8 cellular contexts compared by ENCODE assay signal in the genomic region with DNA sequence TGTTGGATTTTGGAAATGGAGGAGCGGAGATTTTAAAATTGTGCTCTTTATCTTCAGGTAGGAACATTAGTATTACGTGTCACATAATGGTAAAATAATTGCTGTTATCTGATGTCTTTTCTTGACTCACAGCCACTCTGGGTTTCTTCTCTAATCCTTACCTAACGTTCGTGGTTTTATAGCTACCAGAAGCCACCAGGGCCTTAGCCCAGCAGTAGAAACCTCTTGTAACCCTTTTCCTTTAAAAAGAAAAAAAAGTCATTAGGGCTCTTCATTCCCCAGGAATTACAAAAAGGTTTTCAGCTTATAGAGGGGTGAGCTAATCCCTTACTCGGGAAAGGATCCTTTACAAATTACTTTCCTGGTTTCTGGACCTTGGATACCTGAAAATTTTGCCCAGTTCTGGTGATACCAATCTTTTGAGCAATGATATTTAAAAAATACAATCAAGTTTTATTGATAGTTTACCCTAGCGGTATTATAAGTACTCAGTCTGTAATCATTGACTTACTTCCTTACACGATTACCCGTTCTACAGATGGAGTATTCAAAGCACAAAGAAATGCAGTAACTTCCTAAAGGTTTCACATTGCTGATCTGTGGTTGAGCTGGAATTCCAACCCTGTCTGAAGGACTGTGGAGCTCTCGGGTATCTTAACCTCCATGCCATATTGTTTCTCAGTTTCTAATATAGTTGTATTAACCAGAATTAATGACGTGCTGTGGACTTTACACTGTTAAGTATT. TPM values are rescaled to one million over a fixed set of nuclear protein-coding genes. Genes with fewer than 3 reads are reported as not detected.
DNase-seq lines count a peak whose midpoint lies in the region; ATAC-seq and TF ChIP-seq lines count a peak whose summit lies in the region.

No MANE protein-coding gene starts in this region.

- no peak overlapping the region for H2BK12ac ChIP-seq in H9 (ENCODE audit: insufficient read length, low read depth, low read length)

- H3K27ac Mint-ChIP-seq in H9: peak overlapping the region; percentile 95 to 99 (median 97); a peak in 3 of 7 replicates
- peak overlapping the region; percentile 97 for H3K27ac Mint-ChIP-seq in activated naive CD8-positive, alpha-beta T cell treated with anti-CD3 and anti-CD28 coated beads, Interleukin-2, amount 10 ng/mL, durations not matched to agents 7 days and 5 days
- H3K27ac Mint-ChIP-seq in immature natural killer cell: peak overlapping the region; percentile 96 to 100 (median 98)
- H3K27ac Mint-ChIP-seq in stimulated activated naive B cell treated with anti-CD40 and anti-IgM and Interleukin-4, amounts not matched to agents 10 μg/mL and 1 μg/mL and 100 μg/mL, for 72 hours: no peak overlapping the region

- no peaks in the 10 kb centered on the region for H3K27me3 ChIP-seq in A673 (replicated peaks; ENCODE audit: insufficient read depth, low read depth, low read length, poor library complexity)
- no peaks in the 10 kb centered on the region for H3K27me3 ChIP-seq in H9 (ENCODE audit: insufficient read depth, low read length)

- H4K91ac ChIP-seq in H9 (ENCODE audit: insufficient read length, low read depth, low read length): no peak overlapping the region

- peaks cover 11% of the 10 kb centered on the region for H3K79me1 ChIP-seq in H9 (ENCODE audit: insufficient read depth, low read depth, low read length, poor library complexity, severe bottlenecking)

- peaks cover 3% of the 10 kb centered on the region; the same call in 1 of the 2 replicates for H3K79me2 ChIP-seq in H9 (ENCODE audit: insufficient read depth, low read length)

- H2BK5ac ChIP-seq in H9 (ENCODE audit: insufficient read length, low read length): no peak overlapping the region

- H3K4ac ChIP-seq in H9 (ENCODE audit: low read depth, low read length): no peak overlapping the region

- H3K23me2 ChIP-seq in H9 (ENCODE audit: insufficient read length, low read depth, low read length, poor library complexity, severe bottlenecking): peaks cover 12% of the 10 kb centered on the region

- H2AFZ ChIP-seq in H9 (ENCODE audit: low read length): no peak overlapping the region

- no peak overlapping the region for H3K18ac ChIP-seq in H9 (ENCODE audit: insufficient read length, low read depth, low read length)

- BruUV-seq in A673 (replicated peaks; lab: Mats Ljungman, UMichigan): TSS peak; percentile 50

- no peak overlapping the region for H3K56ac ChIP-seq in H9 (ENCODE audit: insufficient read length, low read depth, low read length)

- no peak overlapping the region for H3K14ac ChIP-seq in H9 (ENCODE audit: insufficient read depth, low read length)

- no CpG with 5 or more reads among the region's 10 CpGs for WGBS in H9 (ENCODE audit: extremely low coverage, insufficient read length, low lambda C conversion rate)

- no peak overlapping the region for H2BK15ac ChIP-seq in H9 (ENCODE audit: low read depth, low read length)

- peaks cover 19 to 23% of the 10 kb centered on the region in 2 experiments for H3K4me1 Mint-ChIP-seq in H9
- peaks cover 25% of the 10 kb centered on the region for H3K4me1 Mint-ChIP-seq in activated naive CD8-positive, alpha-beta T cell treated with anti-CD3 and anti-CD28 coated beads, Interleukin-2, amount 10 ng/mL, durations not matched to agents 7 days and 5 days
- H3K4me1 Mint-ChIP-seq in immature natural killer cell: peaks cover 37% of the 10 kb centered on the region in 2 donors
- peaks cover 8 to 28% of the 10 kb centered on the region in 2 donors for H3K4me1 Mint-ChIP-seq in stimulated activated naive B cell treated with anti-CD40 and anti-IgM and Interleukin-4, amounts not matched to agents 10 μg/mL and 1 μg/mL and 100 μg/mL, for 72 hours

- intact Hi-C loops in A673 (cut with micrococcal nuclease; ENCODE audit: unreplicated experiment): no loop called here

- H3K36me3 Mint-ChIP-seq in H9 (ENCODE audit: insufficient read depth in 1 of 3, low read depth in 3 of 3): peaks cover 0 to 10% (median 5%) of the 10 kb centered on the region in 3 experiments; a peak in 6 of 7 replicates
- peaks cover 3% of the 10 kb centered on the region for H3K36me3 Mint-ChIP-seq in activated naive CD8-positive, alpha-beta T cell treated with anti-CD3 and anti-CD28 coated beads, Interleukin-2, amount 10 ng/mL, durations not matched to agents 7 days and 5 days
- H3K36me3 Mint-ChIP-seq in immature natural killer cell: peaks cover 0 to 4% (median 4%) of the 10 kb centered on the region in 3 donors
- no peaks in the 10 kb centered on the region for H3K36me3 Mint-ChIP-seq in stimulated activated naive B cell treated with anti-CD40 and anti-IgM and Interleukin-4, amounts not matched to agents 10 μg/mL and 1 μg/mL and 100 μg/mL, for 72 hours

- H3K9me3 ChIP-seq in A673 (ENCODE audit: low read depth, low read length, poor library complexity, severe bottlenecking) (no peaks in the 10 kb centered on the region), H9 (ENCODE audit: control insufficient read depth, low read depth, low read length) (no peaks in the 10 kb centered on the region)

- H4K8ac ChIP-seq in H9 (replicated peaks; ENCODE audit: insufficient read length, low read depth, low read length): no peak overlapping the region

- no peak overlapping the region for H3K23ac ChIP-seq in H9 (ENCODE audit: insufficient read length, low read depth, low read length)

- CTCF ChIA-PET in A673 (lab: Charles Lee): interaction anchor here (1.4 kb wide), 1 partner anchor 62 kb away, joined by 3 read pairs; no protein-coding TSS in a partner anchor

- H3K27me3 Mint-ChIP-seq in H9 (ENCODE audit: low read depth) (no peaks in the 10 kb centered on the region), immature natural killer cell (ENCODE audit: low read depth in 3 of 3) (peaks cover 19 to 32% (median 28%) of the 10 kb centered on the region in 3 donors)
- H3K27me3 Mint-ChIP-seq in activated naive CD8-positive, alpha-beta T cell treated with anti-CD3 and anti-CD28 coated beads, Interleukin-2, amount 10 ng/mL, durations not matched to agents 7 days and 5 days: no peaks in the 10 kb centered on the region
- H3K27me3 Mint-ChIP-seq in stimulated activated naive B cell treated with anti-CD40 and anti-IgM and Interleukin-4, amounts not matched to agents 10 μg/mL and 1 μg/mL and 100 μg/mL, for 72 hours: peaks cover 10 to 15% of the 10 kb centered on the region in 2 donors

- H3K9ac ChIP-seq in H9 (ENCODE audit: extremely low read depth, insufficient read length, low read length): peak overlapping the region; percentile 69

- no peak overlapping the region for H2BK120ac ChIP-seq in H9 (ENCODE audit: low read depth, low read length, poor library complexity, severe bottlenecking)

- H3K4me3 Mint-ChIP-seq in H9: peak overlapping the region; percentile 96 to 99
- peak overlapping the region; percentile 95 for H3K4me3 Mint-ChIP-seq in activated naive CD8-positive, alpha-beta T cell treated with anti-CD3 and anti-CD28 coated beads, Interleukin-2, amount 10 ng/mL, durations not matched to agents 7 days and 5 days
- H3K4me3 Mint-ChIP-seq in immature natural killer cell: peak overlapping the region; percentile 92 to 96 (median 94)
- peak overlapping the region; percentile 94 to 96 for H3K4me3 Mint-ChIP-seq in stimulated activated naive B cell treated with anti-CD40 and anti-IgM and Interleukin-4, amounts not matched to agents 10 μg/mL and 1 μg/mL and 100 μg/mL, for 72 hours

- peaks cover 7% of the 10 kb centered on the region for H3K4me1 ChIP-seq in A673 (ENCODE audit: insufficient read depth, low read length, poor library complexity, severe bottlenecking)
- H3K4me1 ChIP-seq in H9 (ENCODE audit: insufficient read depth, low read length): peaks cover 6% of the 10 kb centered on the region

- POLR2A ChIA-PET in A673 (lab: Charles Lee; ENCODE audit: low non-redundant PET): no interaction called here
- POLR2A ChIA-PET in activated naive CD8-positive, alpha-beta T cell treated with anti-CD3 and anti-CD28 coated beads, Interleukin-2, amount 10 ng/mL, durations not matched to agents 7 days and 5 days (lab: Charles Lee): interaction anchor here (0.6 to 1.7 kb wide), 5 partner anchors 8 to 509 kb away, joined by 3 to 8 read pairs (median 3); a partner anchor contains a TSS

- no peak overlapping the region for H2BK20ac ChIP-seq in H9 (ENCODE audit: low read depth, low read length, poor library complexity, severe bottlenecking)

- peaks cover 3% of the 10 kb centered on the region for H4K20me1 ChIP-seq in H9 (ENCODE audit: control insufficient read depth, insufficient read depth, insufficient read length)

- no peak overlapping the region for H3T11ph ChIP-seq in H9 (ENCODE audit: low read length)

- no peaks in the 10 kb centered on the region for H3K9me3 Mint-ChIP-seq in H9
- H3K9me3 Mint-ChIP-seq in activated naive CD8-positive, alpha-beta T cell treated with anti-CD3 and anti-CD28 coated beads, Interleukin-2, amount 10 ng/mL, durations not matched to agents 7 days and 5 days: no peaks in the 10 kb centered on the region
- no peaks in the 10 kb centered on the region for H3K9me3 Mint-ChIP-seq in immature natural killer cell
- H3K9me3 Mint-ChIP-seq in stimulated activated naive B cell treated with anti-CD40 and anti-IgM and Interleukin-4, amounts not matched to agents 10 μg/mL and 1 μg/mL and 100 μg/mL, for 72 hours: no peaks in the 10 kb centered on the region

- H2AK5ac ChIP-seq in H9 (ENCODE audit: insufficient read length, low read length): no peak overlapping the region

- H3K27ac ChIP-seq in A673 (ENCODE audit: low read depth, low read length, poor library complexity, severe bottlenecking): peak overlapping the region; percentile 94
- H3K27ac ChIP-seq in H9 (ENCODE audit: insufficient read length, low read depth, low read length): no peak overlapping the region

- peak overlapping the region; percentile 90 for H3K4me2 ChIP-seq in H9 (ENCODE audit: insufficient read depth, insufficient read length, low read length)

- TF ChIP-seq CTCF in A673 (conservative IDR thresholded peaks at IDR 0.05; ENCODE audit: low read depth, low read length) (no peak), H9 (conservative IDR thresholded peaks at IDR 0.05) (no peak)

- H3K36me3 ChIP-seq in A673 (ENCODE audit: insufficient read depth, low read length, poor library complexity, severe bottlenecking): peaks cover 10% of the 10 kb centered on the region

- DNase-seq in A673 (ENCODE audit: low spot score) (peak; percentile 18), H9 (no peak), immature natural killer cell (peak in 1 of 3 donors; percentile 28), iPS-NIHi11 (ENCODE audit: low spot score) (no peak), SIG-M5 (lab: John Stamatoyannopoulos, UW) (no peak)
- DNase-seq in activated naive CD8-positive, alpha-beta T cell treated with anti-CD3 and anti-CD28 coated beads, Interleukin-2, amount 10 ng/mL, durations not matched to agents 7 days and 5 days: no peak
- no peak for DNase-seq in stimulated activated naive B cell treated with anti-CD40 and anti-IgM and Interleukin-4, amounts not matched to agents 10 μg/mL and 1 μg/mL and 100 μg/mL, for 72 hours

- peak overlapping the region; percentile 93 for H3K4me3 ChIP-seq in A673 (ENCODE audit: low read depth, low read length, poor library complexity, severe bottlenecking)

- no peak overlapping the region for H4K5ac ChIP-seq in H9 (ENCODE audit: insufficient read length, low read depth, low read length)

- ATAC-seq in activated naive CD8-positive, alpha-beta T cell treated with anti-CD3 and anti-CD28 coated beads, Interleukin-2, amount 10 ng/mL, durations not matched to agents 7 days and 5 days (ENCODE audit: low read depth): no peak
- ATAC-seq in stimulated activated naive B cell treated with anti-CD40 and anti-IgM and Interleukin-4, amounts not matched to agents 10 μg/mL and 1 μg/mL and 100 μg/mL, for 72 hours (replicated peaks): no peak
- ATAC-seq in GM21381 (IDR thresholded peaks at IDR 0.05; ENCODE audit: unreplicated experiment): no peak

RNA-seq across cellular contexts. Expression of a gene that starts 1.6 kb away (rescaled TPM):
- total RNA-seq in A673 (2021): 63.3 and 70.6 TPM in 2 replicates
- 53.4 and 55.6 TPM in 2 replicates for total RNA-seq in H9 (2021)
- 10 to 100 TPM; 50.9 to 56.2 TPM for total RNA-seq in activated naive CD8-positive, alpha-beta T cell treated with anti-CD3 and anti-CD28 coated beads, Interleukin-2, amount 10 ng/mL, durations not matched to agents 7 days and 5 days
- 10 to 100 TPM; 50.8 to 69.3 (median 53.9) TPM for polyA plus RNA-seq in immature natural killer cell

RNA-seq across cellular contexts. Expression of a gene that starts 35.5 kb away (rescaled TPM):
- total RNA-seq in A673 (2021) (0.24 TPM in 1 of 2 replicates, not detected in the other), H9 (2021) (not detected in 2 replicates)
- total RNA-seq in activated naive CD8-positive, alpha-beta T cell treated with anti-CD3 and anti-CD28 coated beads, Interleukin-2, amount 10 ng/mL, durations not matched to agents 7 days and 5 days: not detected
- not detected for polyA plus RNA-seq in immature natural killer cell

RNA-seq across cellular contexts. Expression of a gene that starts 42.4 kb away (rescaled TPM):
- total RNA-seq in A673 (2021) (not detected in 2 replicates), H9 (2021) (not detected in 2 replicates)
- not detected for total RNA-seq in activated naive CD8-positive, alpha-beta T cell treated with anti-CD3 and anti-CD28 coated beads, Interleukin-2, amount 10 ng/mL, durations not matched to agents 7 days and 5 days
- not detected for polyA plus RNA-seq in immature natural killer cell
